In genomic region chr5:63125862-63126261, GRCh38 we compare ENCODE assay signal across 9 cellular contexts.
DNase-seq lines count a peak whose midpoint lies in the region; ATAC-seq, FAIRE-seq and TF ChIP-seq lines count a peak whose summit lies in the region.
"Had no signal": no experiment of that assay in that cellular context is flagged by ENCODE, and none has a peak within 500 bp of the region (broad histone marks: within the 10 kb centered on the region; RNA-seq: fewer than 3 reads in every experiment).

No MANE protein-coding gene starts in this region.

- no peak overlapping the region for H3K4me3 Mint-ChIP-seq in endodermal cell
- H3K4me3 Mint-ChIP-seq in activated CD8-positive, alpha-beta memory T cell treated with anti-CD3 and anti-CD28 coated beads, Interleukin-2, amount 10 ng/mL, durations not matched to agents 7 days and 5 days: no peak overlapping the region

- no peak overlapping the region for H3K27ac ChIP-seq in endodermal cell (ENCODE audit: low read depth, low read length)

- H3K9ac ChIP-seq in endodermal cell (ENCODE audit: extremely low read depth, low read length, poor library complexity, severe bottlenecking): no peak overlapping the region

- peak; percentile 12 for TF ChIP-seq CTCF in AG09309 (IDR thresholded peaks at IDR 0.05; ENCODE audit: control insufficient read depth, insufficient read depth, low read depth, low read length, missing control alignments)
- TF ChIP-seq CTCF in endodermal cell (conservative IDR thresholded peaks at IDR 0.05): peak; percentile 68

- H3K27ac Mint-ChIP-seq in endodermal cell: no peak overlapping the region
- no peak overlapping the region for H3K27ac Mint-ChIP-seq in activated CD8-positive, alpha-beta memory T cell treated with anti-CD3 and anti-CD28 coated beads, Interleukin-2, amount 10 ng/mL, durations not matched to agents 7 days and 5 days

- no peaks in the 10 kb centered on the region for H3K27me3 ChIP-seq in endodermal cell (ENCODE audit: control insufficient read depth, insufficient read depth, low read length, poor library complexity, severe bottlenecking)

- 63% methylated on average over 2 of the region's 2 CpGs; no CpG with 5 or more reads in 1 of the 2 experiments for WGBS in endodermal cell (ENCODE audit: insufficient coverage in 1 of 2, insufficient read length in 1 of 2), 2 experiments

- FAIRE-seq in GM12891 (lab: Jason Lieb, UNC): no peak
- FAIRE-seq: frontal cortex had no signal

- CTCF ChIA-PET in activated CD8-positive, alpha-beta memory T cell treated with anti-CD3 and anti-CD28 coated beads, Interleukin-2, amount 10 ng/mL, durations not matched to agents 7 days and 5 days (lab: Charles Lee): interaction anchor here (1.6 kb wide), 1 partner anchor 10 kb away, joined by 3 read pairs; no protein-coding TSS in a partner anchor

- H3K9me3 ChIP-seq in endodermal cell (ENCODE audit: control insufficient read depth, low read length): no peaks in the 10 kb centered on the region

- DNase-seq in AG09309 (ENCODE audit: low read depth) (no peak), NCI-H446 treated with DMSO at 0.1 percent for 48 hours (lab: John Stamatoyannopoulos, UW) (peak; percentile 12), endodermal cell (no peak), skeletal muscle cell (ENCODE audit: low read depth) (peak; percentile 36), GM12891 (ENCODE audit: insufficient read length, low spot score) (no peak)
- no peak for DNase-seq in activated CD8-positive, alpha-beta memory T cell treated with anti-CD3 and anti-CD28 coated beads, Interleukin-2, amount 10 ng/mL, durations not matched to agents 7 days and 5 days

- no peaks in the 10 kb centered on the region for H3K36me3 ChIP-seq in endodermal cell (ENCODE audit: control insufficient read depth, insufficient read depth, low read length)

- ATAC-seq in GM18511 (IDR thresholded peaks at IDR 0.05; ENCODE audit: unreplicated experiment) (peak; percentile 80), HG02885 (IDR thresholded peaks at IDR 0.05; ENCODE audit: poor library complexity, unreplicated experiment) (peak; percentile 86)
- no peak for ATAC-seq in activated CD8-positive, alpha-beta memory T cell treated with anti-CD3 and anti-CD28 coated beads, Interleukin-2, amount 10 ng/mL, durations not matched to agents 7 days and 5 days

- peaks cover 5% of the 10 kb centered on the region for H3K4me1 Mint-ChIP-seq in endodermal cell
- no peaks in the 10 kb centered on the region for H3K4me1 Mint-ChIP-seq in activated CD8-positive, alpha-beta memory T cell treated with anti-CD3 and anti-CD28 coated beads, Interleukin-2, amount 10 ng/mL, durations not matched to agents 7 days and 5 days

- H3K4me3 ChIP-seq in AG09309 (ENCODE audit: control insufficient read depth, low read depth, low read length) (no peak overlapping the region), endodermal cell (ENCODE audit: low read length) (no peak overlapping the region), skeletal muscle cell (ENCODE audit: low read depth, low read length) (no peak overlapping the region)

- H3K9me3 Mint-ChIP-seq in endodermal cell: no peaks in the 10 kb centered on the region
- H3K9me3 Mint-ChIP-seq in activated CD8-positive, alpha-beta memory T cell treated with anti-CD3 and anti-CD28 coated beads, Interleukin-2, amount 10 ng/mL, durations not matched to agents 7 days and 5 days (ENCODE audit: low read depth): no peaks in the 10 kb centered on the region

- H3K27me3 Mint-ChIP-seq in endodermal cell (ENCODE audit: insufficient read depth): no peaks in the 10 kb centered on the region
- H3K27me3 Mint-ChIP-seq in activated CD8-positive, alpha-beta memory T cell treated with anti-CD3 and anti-CD28 coated beads, Interleukin-2, amount 10 ng/mL, durations not matched to agents 7 days and 5 days: no peaks in the 10 kb centered on the region

- TF ChIP-seq POLR2A in GM12891 (IDR thresholded peaks at IDR 0.05; ENCODE audit: low read depth, low read length): no peak

- no peaks in the 10 kb centered on the region for H3K4me1 ChIP-seq in endodermal cell (ENCODE audit: control insufficient read depth, insufficient read depth, low read length)

- H3K36me3 Mint-ChIP-seq in endodermal cell (ENCODE audit: low read depth): no peaks in the 10 kb centered on the region
- no peaks in the 10 kb centered on the region for H3K36me3 Mint-ChIP-seq in activated CD8-positive, alpha-beta memory T cell treated with anti-CD3 and anti-CD28 coated beads, Interleukin-2, amount 10 ng/mL, durations not matched to agents 7 days and 5 days

TF ChIP-seq in GM12891, 5 proteins besides CTCF, POLR2A, EP300 and RAD21:
- no peak for TF ChIP-seq POU2F2 (IDR thresholded peaks at IDR 0.05; ENCODE audit: low read depth, low read length)
- TF ChIP-seq SPI1 (IDR thresholded peaks at IDR 0.05; ENCODE audit: low read depth, low read length): no peak
- no peak for TF ChIP-seq TAF1 (IDR thresholded peaks at IDR 0.05; ENCODE audit: low read depth, low read length)
- no peak for TF ChIP-seq POLR2AphosphoS5 (IDR thresholded peaks at IDR 0.05; ENCODE audit: low read depth, low read length)
- TF ChIP-seq PAX5 (IDR thresholded peaks at IDR 0.05; ENCODE audit: insufficient read depth, low read length, severe bottlenecking): no peak

Comparison
In these comparisons a context has a peak if more than half of its experiments do, and no peak if none do; other contexts are left out.
1. DNase-seq: peak in NCI-H446 treated with DMSO at 0.1 percent for 48 hours (single experiment) and skeletal muscle cell (single experiment); none in AG09309 (single experiment), endodermal cell (single experiment), GM12891 (single experiment) and activated CD8-positive, alpha-beta memory T cell treated with anti-CD3 and anti-CD28 coated beads, Interleukin-2, amount 10 ng/mL, durations not matched to agents 7 days and 5 days (single experiment).